1 cellular context compared by ENCODE assay signal in the genomic region with DNA sequence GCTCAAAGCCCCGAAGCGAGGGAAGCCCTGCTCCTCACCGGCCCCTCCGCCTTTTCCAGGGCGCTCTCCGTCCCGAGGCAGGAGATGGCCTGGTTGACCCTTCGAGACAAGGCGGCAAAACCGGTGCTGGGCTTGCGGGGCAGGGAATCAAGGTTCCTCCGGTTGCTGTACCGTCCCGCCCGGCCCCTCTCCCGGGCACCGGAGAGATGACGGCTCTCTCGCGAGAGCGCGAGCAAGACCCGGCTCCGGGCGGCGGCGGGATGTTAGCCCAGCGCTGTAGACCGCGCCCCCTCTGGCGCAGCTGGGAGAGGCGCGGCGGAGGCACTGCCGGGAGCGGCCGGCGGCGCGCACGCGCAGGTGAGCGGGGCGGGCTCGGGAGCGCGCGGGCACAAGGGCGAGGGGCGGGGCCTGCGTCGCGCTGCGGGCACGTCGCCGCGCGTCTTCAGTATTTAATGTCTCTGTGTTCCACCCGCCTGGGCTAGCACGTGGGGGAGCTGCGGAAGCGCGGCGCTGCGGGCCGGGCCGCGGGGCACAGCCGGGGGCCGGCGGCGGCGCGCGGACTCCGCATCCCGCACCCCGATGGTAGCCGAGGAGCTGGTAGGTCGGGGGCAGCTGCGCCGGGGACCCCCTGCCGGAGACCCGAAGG.
TF ChIP-seq lines count a peak whose summit lies in the region.

Gene AKAP1, plus strand, starts transcription at position 445 of the 646 bp plus-strand sequence. CDS start 20,219 bp downstream, outside the sequence.

TF ChIP-seq in GM12878, 131 proteins besides CTCF, POLR2A, EP300 and RAD21 (continued from another document and continues in another):
- no peak for TF ChIP-seq CUX1 (IDR thresholded peaks at IDR 0.05; ENCODE audit: insufficient replicate concordance, low read depth, low read length)
- TF ChIP-seq, protein P1, sequence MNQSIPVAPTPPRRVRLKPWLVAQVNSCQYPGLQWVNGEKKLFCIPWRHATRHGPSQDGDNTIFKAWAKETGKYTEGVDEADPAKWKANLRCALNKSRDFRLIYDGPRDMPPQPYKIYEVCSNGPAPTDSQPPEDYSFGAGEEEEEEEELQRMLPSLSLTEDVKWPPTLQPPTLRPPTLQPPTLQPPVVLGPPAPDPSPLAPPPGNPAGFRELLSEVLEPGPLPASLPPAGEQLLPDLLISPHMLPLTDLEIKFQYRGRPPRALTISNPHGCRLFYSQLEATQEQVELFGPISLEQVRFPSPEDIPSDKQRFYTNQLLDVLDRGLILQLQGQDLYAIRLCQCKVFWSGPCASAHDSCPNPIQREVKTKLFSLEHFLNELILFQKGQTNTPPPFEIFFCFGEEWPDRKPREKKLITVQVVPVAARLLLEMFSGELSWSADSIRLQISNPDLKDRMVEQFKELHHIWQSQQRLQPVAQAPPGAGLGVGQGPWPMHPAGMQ (IDR thresholded peaks at IDR 0.05; ENCODE audit: borderline replicate concordance) = peak; percentile 78
- no peak for TF ChIP-seq HDAC6 (IDR thresholded peaks at IDR 0.05; ENCODE audit: unreplicated experiment)
- TF ChIP-seq ASH2L (IDR thresholded peaks at IDR 0.05; ENCODE audit: borderline replicate concordance, low read depth) = no peak; the same call in 1 of the 2 replicates
- TF ChIP-seq SMARCA5 (IDR thresholded peaks at IDR 0.05) = peak; percentile 30; the same call in 1 of the 2 replicates
- TF ChIP-seq NBN (IDR thresholded peaks at IDR 0.05) = peak; percentile 63
- TF ChIP-seq TAF1 (IDR thresholded peaks at IDR 0.05; ENCODE audit: borderline replicate concordance, low read depth, low read length) = peak; percentile 67
- TF ChIP-seq RB1 (IDR thresholded peaks at IDR 0.05; ENCODE audit: borderline replicate concordance) = peak; percentile 70; the same call in 1 of the 2 replicates
- peak; percentile 93 for TF ChIP-seq SMAD5 (IDR thresholded peaks at IDR 0.05; ENCODE audit: low read depth)
- TF ChIP-seq SREBF1 (IDR thresholded peaks at IDR 0.05; ENCODE audit: low read length) = no peak; the same call in 1 of the 2 replicates
- TF ChIP-seq SUZ12 (IDR thresholded peaks at IDR 0.05; ENCODE audit: unreplicated experiment) = no peak
- TF ChIP-seq, protein P2, sequence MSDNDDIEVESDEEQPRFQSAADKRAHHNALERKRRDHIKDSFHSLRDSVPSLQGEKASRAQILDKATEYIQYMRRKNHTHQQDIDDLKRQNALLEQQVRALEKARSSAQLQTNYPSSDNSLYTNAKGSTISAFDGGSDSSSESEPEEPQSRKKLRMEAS (IDR thresholded peaks at IDR 0.05; ENCODE audit: low read depth, low read length) = peak; percentile 92
- peak; percentile 99 for TF ChIP-seq CHD2 (IDR thresholded peaks at IDR 0.05; ENCODE audit: borderline replicate concordance, low read depth, low read length)
- TF ChIP-seq, protein P3, sequence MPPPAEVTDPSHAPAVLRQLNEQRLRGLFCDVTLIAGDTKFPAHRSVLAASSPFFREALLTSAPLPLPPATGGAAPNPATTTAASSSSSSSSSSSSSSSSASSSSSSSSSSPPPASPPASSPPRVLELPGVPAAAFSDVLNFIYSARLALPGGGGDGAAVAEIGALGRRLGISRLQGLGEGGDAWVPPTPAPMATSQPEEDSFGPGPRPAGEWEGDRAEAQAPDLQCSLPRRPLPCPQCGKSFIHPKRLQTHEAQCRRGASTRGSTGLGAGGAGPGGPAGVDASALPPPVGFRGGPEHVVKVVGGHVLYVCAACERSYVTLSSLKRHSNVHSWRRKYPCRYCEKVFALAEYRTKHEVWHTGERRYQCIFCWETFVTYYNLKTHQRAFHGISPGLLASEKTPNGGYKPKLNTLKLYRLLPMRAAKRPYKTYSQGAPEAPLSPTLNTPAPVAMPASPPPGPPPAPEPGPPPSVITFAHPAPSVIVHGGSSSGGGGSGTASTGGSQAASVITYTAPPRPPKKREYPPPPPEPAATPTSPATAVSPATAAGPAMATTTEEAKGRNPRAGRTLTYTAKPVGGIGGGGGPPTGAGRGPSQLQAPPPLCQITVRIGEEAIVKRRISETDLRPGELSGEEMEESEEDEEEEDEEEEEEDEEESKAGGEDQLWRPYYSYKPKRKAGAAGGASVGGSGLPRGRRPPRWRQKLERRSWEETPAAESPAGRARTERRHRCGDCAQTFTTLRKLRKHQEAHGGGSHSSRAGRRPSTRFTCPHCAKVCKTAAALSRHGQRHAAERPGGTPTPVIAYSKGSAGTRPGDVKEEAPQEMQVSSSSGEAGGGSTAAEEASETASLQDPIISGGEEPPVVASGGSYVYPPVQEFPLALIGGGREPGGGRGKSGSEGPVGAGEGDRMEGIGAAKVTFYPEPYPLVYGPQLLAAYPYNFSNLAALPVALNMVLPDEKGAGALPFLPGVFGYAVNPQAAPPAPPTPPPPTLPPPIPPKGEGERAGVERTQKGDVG (CRISPR knock-in tag; IDR thresholded peaks at IDR 0.05) = no peak
- TF ChIP-seq FOXM1 (IDR thresholded peaks at IDR 0.05; ENCODE audit: low read depth, low read length) = no peak
- TF ChIP-seq CREM (IDR thresholded peaks at IDR 0.05; ENCODE audit: low read depth) = no peak; the same call in 1 of the 2 replicates
- no peak for TF ChIP-seq SMAD1 (IDR thresholded peaks at IDR 0.05; ENCODE audit: low read depth, partially characterized antibody)
- no peak for TF ChIP-seq YY1 (IDR thresholded peaks at IDR 0.05; ENCODE audit: low read depth, low read length)
- no peak for TF ChIP-seq ZBTB11 (CRISPR knock-in tag; IDR thresholded peaks at IDR 0.05)
- no peak for TF ChIP-seq IRF3 (IDR thresholded peaks at IDR 0.05)
- TF ChIP-seq STAT3 (IDR thresholded peaks at IDR 0.05; ENCODE audit: low read depth, low read length) = no peak
- peak; percentile 82 for TF ChIP-seq POLR2AphosphoS2 (IDR thresholded peaks at IDR 0.05; ENCODE audit: low read depth, low read length)
- TF ChIP-seq NFXL1 (IDR thresholded peaks at IDR 0.05; ENCODE audit: borderline replicate concordance) = no peak
- TF ChIP-seq, protein P4, sequence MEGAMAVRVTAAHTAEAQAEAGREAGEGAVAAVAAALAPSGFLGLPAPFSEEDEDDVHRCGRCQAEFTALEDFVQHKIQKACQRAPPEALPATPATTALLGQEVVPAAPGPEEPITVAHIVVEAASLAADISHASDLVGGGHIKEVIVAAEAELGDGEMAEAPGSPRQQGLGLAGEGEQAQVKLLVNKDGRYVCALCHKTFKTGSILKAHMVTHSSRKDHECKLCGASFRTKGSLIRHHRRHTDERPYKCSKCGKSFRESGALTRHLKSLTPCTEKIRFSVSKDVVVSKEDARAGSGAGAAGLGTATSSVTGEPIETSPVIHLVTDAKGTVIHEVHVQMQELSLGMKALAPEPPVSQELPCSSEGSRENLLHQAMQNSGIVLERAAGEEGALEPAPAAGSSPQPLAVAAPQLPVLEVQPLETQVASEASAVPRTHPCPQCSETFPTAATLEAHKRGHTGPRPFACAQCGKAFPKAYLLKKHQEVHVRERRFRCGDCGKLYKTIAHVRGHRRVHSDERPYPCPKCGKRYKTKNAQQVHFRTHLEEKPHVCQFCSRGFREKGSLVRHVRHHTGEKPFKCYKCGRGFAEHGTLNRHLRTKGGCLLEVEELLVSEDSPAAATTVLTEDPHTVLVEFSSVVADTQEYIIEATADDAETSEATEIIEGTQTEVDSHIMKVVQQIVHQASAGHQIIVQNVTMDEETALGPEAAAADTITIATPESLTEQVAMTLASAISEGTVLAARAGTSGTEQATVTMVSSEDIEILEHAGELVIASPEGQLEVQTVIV (IDR thresholded peaks at IDR 0.05; ENCODE audit: borderline replicate concordance, partially characterized antibody) = no peak
- TF ChIP-seq MYB (IDR thresholded peaks at IDR 0.05; ENCODE audit: borderline replicate concordance, low read depth, low read length) = no peak
- peak; percentile 14; the same call in 1 of the 2 replicates for TF ChIP-seq SIN3A (IDR thresholded peaks at IDR 0.05; ENCODE audit: low read depth, low read length)
- TF ChIP-seq GATAD2B (conservative IDR thresholded peaks at IDR 0.05; ENCODE audit: low read depth) = 0 out of 2 replicates have a peak, but pooled peaks have one; percentile 96
- TF ChIP-seq CBX3 (IDR thresholded peaks at IDR 0.05; ENCODE audit: borderline replicate concordance, low read depth) = no peak
- TF ChIP-seq PAX8 (IDR thresholded peaks at IDR 0.05) = no peak
- TF ChIP-seq ATF7 (IDR thresholded peaks at IDR 0.05; ENCODE audit: low read depth) = 0 out of 2 replicates have a peak, but pooled peaks have one; percentile 38
- TF ChIP-seq MEF2B (IDR thresholded peaks at IDR 0.05; ENCODE audit: partially characterized antibody, poor library complexity, severe bottlenecking) = no peak
- TF ChIP-seq MTA3 (IDR thresholded peaks at IDR 0.05; ENCODE audit: borderline replicate concordance, low read length) = no peak
- no peak for TF ChIP-seq ZNF217 (IDR thresholded peaks at IDR 0.05)
- TF ChIP-seq HCFC1 (IDR thresholded peaks at IDR 0.05; ENCODE audit: low read length) = no peak; the same call in 1 of the 2 replicates
- no peak for TF ChIP-seq YBX1 (IDR thresholded peaks at IDR 0.05)
- TF ChIP-seq TCF3 (IDR thresholded peaks at IDR 0.05; ENCODE audit: borderline replicate concordance, insufficient read depth, low read depth, low read length) = peak; percentile 61; the same call in 1 of the 2 replicates
- peak; percentile 31 to 58; a peak in 2 of 4 replicates for TF ChIP-seq IKZF2 (IDR thresholded peaks at IDR 0.05)
- no peak for TF ChIP-seq BCL11A (IDR thresholded peaks at IDR 0.05; ENCODE audit: low read depth, low read length)
- peak; percentile 89; the same call in 1 of the 2 replicates for TF ChIP-seq PML (IDR thresholded peaks at IDR 0.05; ENCODE audit: low read length)
